33 cellular contexts compared by ENCODE assay signal in the genomic region with DNA sequence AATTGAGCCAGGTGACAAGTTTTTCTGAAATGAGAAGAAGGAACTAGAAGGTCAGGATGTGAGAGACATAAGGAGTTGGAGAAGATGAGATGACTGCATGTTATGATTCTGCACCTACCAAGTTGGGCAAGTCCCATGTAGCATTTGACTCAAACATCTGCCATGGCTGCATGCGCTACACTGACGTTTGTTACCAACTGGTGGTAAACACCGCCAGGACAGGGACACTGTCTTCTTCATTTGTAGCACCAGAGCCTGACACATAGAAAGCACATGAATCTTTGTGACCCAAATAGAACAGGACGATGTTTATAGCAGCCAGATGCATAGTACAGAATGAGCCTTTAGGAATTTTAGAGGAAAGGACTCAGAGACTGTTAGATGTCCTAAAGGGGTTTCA.
DNase-seq lines count a peak whose midpoint lies in the region; ATAC-seq, FAIRE-seq and TF ChIP-seq lines count a peak whose summit lies in the region.
"Had no signal": no experiment of that assay in that cellular context is flagged by ENCODE, and none has a peak within 500 bp of the region (broad histone marks: within the 10 kb centered on the region; RNA-seq: fewer than 3 reads in every experiment).

No MANE protein-coding gene starts in this region.

- H4K20me1 ChIP-seq in SK-N-SH (ENCODE audit: insufficient read depth) (no peaks in the 10 kb centered on the region), keratinocyte (ENCODE audit: control insufficient read depth, extremely low read depth, insufficient read depth, low read length) (no peaks in the 10 kb centered on the region), PC-9 (ENCODE audit: insufficient read depth) (no peaks in the 10 kb centered on the region)
- H4K20me1 ChIP-seq: BLaER1; BLaER1 treated with 17β-estradiol and CSF1 and Interleukin-3, amounts not matched to agents 10 nM and 100 nM had no signal

- dilution Hi-C loops in keratinocyte (cut with MboI; ENCODE audit: extremely low pct_ligation_motif_present, low sequenced_read_pairs): no loop called here

- DNase-seq in SK-N-SH (no peak), keratinocyte (ENCODE audit: low read depth, low spot score) (no peak), superior temporal gyrus (ENCODE audit: extremely low spot score) (peak; percentile 54), PC-9 (no peak), colonic mucosa (no peak)
- DNase-seq: 8988T; ACHN; AML-193; BE2C; C1 segment of cervical spinal cord; Caco-2; Calu3; CD4-positive, alpha-beta memory T cell; CD4-positive, alpha-beta T cell; CD4-positive, CD25-positive, alpha-beta regulatory T cell; CD8-positive, alpha-beta memory T cell; CD8-positive, alpha-beta T cell; COR-L47; DMS 273 treated with DMSO at 0.1 percent for 48 hours; DMS153; DMS53; DMS79; DMS79 treated with DMSO at 0.1 percent for 48 hours; DND-41; EL had no signal

- H3K4me3 ChIP-seq in SK-N-SH (ENCODE audit: low read depth in 2 of 2, low read length in 1 of 2) (no peak overlapping the region), keratinocyte (ENCODE audit: control insufficient read depth in 2 of 3, extremely low read depth in 1 of 3, insufficient read depth in 2 of 3, low read depth in 1 of 3, low read length in 3 of 3) (no peak overlapping the region), PC-9 (no peak overlapping the region), colonic mucosa (no peak overlapping the region)
- H3K4me3 ChIP-seq: A549; BLaER1; BLaER1 treated with 17β-estradiol and CSF1 and Interleukin-3, amounts not matched to agents 10 nM and 100 nM had no signal

- H3K79me2 ChIP-seq in SK-N-SH (ENCODE audit: insufficient read depth) (no peaks in the 10 kb centered on the region), keratinocyte (ENCODE audit: control insufficient read depth, insufficient read depth, low read length) (no peaks in the 10 kb centered on the region), PC-9 (ENCODE audit: low read depth) (no peaks in the 10 kb centered on the region)

- no TSS peak for BruUV-seq in PC-9 (replicated peaks; lab: Mats Ljungman, UMichigan)

- CTCF ChIA-PET in SK-N-SH (lab: Yijun Ruan, JAX) (no interaction called here), PC-9 (lab: Charles Lee) (no interaction called here)

- H3K4me1 ChIP-seq in SK-N-SH (ENCODE audit: control insufficient read depth in 1 of 2, insufficient read depth in 2 of 2, low read depth in 1 of 2, low read length in 1 of 2) (peaks cover 14 to 23% of the 10 kb centered on the region in 2 experiments), keratinocyte (ENCODE audit: control insufficient read depth, extremely low read depth, insufficient read depth, low read length) (peaks cover 28% of the 10 kb centered on the region), PC-9 (replicated peaks; ENCODE audit: insufficient read depth) (no peaks in the 10 kb centered on the region), colonic mucosa (no peaks in the 10 kb centered on the region)
- H3K4me1 ChIP-seq: A549; BLaER1; BLaER1 treated with 17β-estradiol and CSF1 and Interleukin-3, amounts not matched to agents 10 nM and 100 nM; Caco-2 had no signal

- TF ChIP-seq EP300 in SK-N-SH (IDR thresholded peaks at IDR 0.05; ENCODE audit: borderline replicate concordance in 1 of 2, low read depth in 1 of 2, low read length in 1 of 2): no peak

- H3K27me3 ChIP-seq in SK-N-SH (ENCODE audit: insufficient read depth) (no peaks in the 10 kb centered on the region), keratinocyte (ENCODE audit: control insufficient read depth, extremely low read depth, insufficient read depth, low read length) (no peaks in the 10 kb centered on the region), PC-9 (ENCODE audit: insufficient read depth, low read depth) (no peaks in the 10 kb centered on the region), colonic mucosa (no peaks in the 10 kb centered on the region)
- H3K27me3 ChIP-seq: BE2C; BLaER1; BLaER1 treated with 17β-estradiol and CSF1 and Interleukin-3, amounts not matched to agents 10 nM and 100 nM had no signal

- no peak overlapping the region for H2AFZ ChIP-seq in SK-N-SH (ENCODE audit: low read depth)
- no peak overlapping the region for H2AFZ ChIP-seq in keratinocyte (ENCODE audit: control insufficient read depth, low read length)
- H2AFZ ChIP-seq in PC-9: no peak overlapping the region

- H3K9me2 ChIP-seq in SK-N-SH: no peaks in the 10 kb centered on the region
- H3K9me2 ChIP-seq in PC-9 (ENCODE audit: insufficient read depth): no peaks in the 10 kb centered on the region

- no peak for TF ChIP-seq CTCF in SK-N-SH (IDR thresholded peaks at IDR 0.05)
- no peak for TF ChIP-seq CTCF in keratinocyte (optimal IDR thresholded peaks at IDR 0.05 in 1 of 3, IDR thresholded peaks at IDR 0.05 in 1 of 3, conservative IDR thresholded peaks at IDR 0.05 in 1 of 3; ENCODE audit: extremely low read depth in 1 of 3, insufficient read depth in 2 of 3, low read length in 3 of 3)
- TF ChIP-seq CTCF in PC-9 (conservative IDR thresholded peaks at IDR 0.05): no peak
- no peak for TF ChIP-seq CTCF in colonic mucosa (IDR thresholded peaks at IDR 0.05)

- POLR2A ChIA-PET in SK-N-SH (lab: Yijun Ruan, JAX): no interaction called here
- POLR2A ChIA-PET in PC-9 (lab: Charles Lee; ENCODE audit: unreplicated experiment): no interaction called here

- H3K36me3 ChIP-seq in SK-N-SH (replicated peaks in 1 of 2; ENCODE audit: control insufficient read depth in 1 of 2, insufficient read depth in 2 of 2, low read length in 1 of 2) (peaks cover 0 to 5% of the 10 kb centered on the region in 2 experiments), keratinocyte (ENCODE audit: control insufficient read depth in 2 of 2, extremely low read depth in 1 of 2, insufficient read depth in 2 of 2, low read length in 2 of 2) (no peaks in the 10 kb centered on the region), PC-9 (ENCODE audit: low read depth) (no peaks in the 10 kb centered on the region), colonic mucosa (no peaks in the 10 kb centered on the region)
- H3K36me3 ChIP-seq: BLaER1 had no signal

- peaks cover 29% of the 10 kb centered on the region for H3F3A ChIP-seq in SK-N-SH (replicated peaks; ENCODE audit: insufficient read depth)
- H3F3A ChIP-seq in PC-9 (ENCODE audit: insufficient read depth, low read depth): no peaks in the 10 kb centered on the region

- H3K4me2 ChIP-seq in SK-N-SH: 0 out of 2 replicates have a peak overlapping the region, but pooled peaks have one; percentile 54
- H3K4me2 ChIP-seq in keratinocyte (ENCODE audit: control insufficient read depth, extremely low read depth, insufficient read depth, low read depth, low read length): no peak overlapping the region
- no peak overlapping the region for H3K4me2 ChIP-seq in PC-9
- H3K4me2 ChIP-seq: A549; BLaER1; BLaER1 treated with 17β-estradiol and CSF1 and Interleukin-3, amounts not matched to agents 10 nM and 100 nM had no signal

- H3K27ac ChIP-seq in SK-N-SH (ENCODE audit: low read depth in 2 of 2, low read length in 1 of 2): no peak overlapping the region
- H3K27ac ChIP-seq in keratinocyte (ENCODE audit: control insufficient read depth, insufficient read depth, low read length): no peak overlapping the region
- no peak overlapping the region for H3K27ac ChIP-seq in PC-9
- no peak overlapping the region for H3K27ac ChIP-seq in colonic mucosa
- H3K27ac ChIP-seq: 22Rv1; A549; BLaER1; BLaER1 treated with 17β-estradiol and CSF1 and Interleukin-3, amounts not matched to agents 10 nM and 100 nM; C4-2B had no signal

- FAIRE-seq in keratinocyte (lab: Jason Lieb, UNC): peak; percentile 65
- FAIRE-seq: A204.1, A549, D721Med had no signal

- intact Hi-C loops in PC-9 (cut with micrococcal nuclease; ENCODE audit: unreplicated experiment): no loop called here
- intact Hi-C loops in colonic mucosa (cut with DNase I): no loop called here

- H3K9me1 ChIP-seq in keratinocyte (ENCODE audit: control insufficient read depth, extremely low read depth, insufficient read depth, low read length): peaks cover 4% of the 10 kb centered on the region

- no peak overlapping the region for H3K9ac ChIP-seq in SK-N-SH
- no peak overlapping the region for H3K9ac ChIP-seq in keratinocyte (ENCODE audit: control insufficient read depth, extremely low read depth, insufficient read depth, low read length)
- no peak overlapping the region for H3K9ac ChIP-seq in colonic mucosa (ENCODE audit: low read depth in 2 of 2, low read length in 2 of 2)
- H3K9ac ChIP-seq: BLaER1; BLaER1 treated with 17β-estradiol and CSF1 and Interleukin-3, amounts not matched to agents 10 nM and 100 nM had no signal

- ATAC-seq in SK-N-SH treated with all-trans-retinoic acid at 6 μM for 48 hours: no peak
- ATAC-seq: A549; CD8-positive, alpha-beta T cell had no signal

- H3K9me3 ChIP-seq in SK-N-SH (peaks cover 13% of the 10 kb centered on the region; the same call in 1 of the 2 replicates), keratinocyte (ENCODE audit: control insufficient read depth, low read depth, low read length) (no peaks in the 10 kb centered on the region), PC-9 (ENCODE audit: insufficient read depth, low read depth) (no peaks in the 10 kb centered on the region), colonic mucosa (no peaks in the 10 kb centered on the region)
- H3K9me3 ChIP-seq: A549, BE2C, Caco-2 had no signal

- 90% methylated on average over 4 of the region's 4 CpGs for WGBS in SK-N-SH (ENCODE audit: low lambda C conversion rate)

- TF ChIP-seq RAD21 in SK-N-SH (IDR thresholded peaks at IDR 0.05; ENCODE audit: low read length): no peak

TF ChIP-seq in SK-N-SH treated with all-trans-retinoic acid at 6 μM for 48 hours, 23 proteins besides CTCF, POLR2A, EP300 and RAD21:
- no peak for TF ChIP-seq ZFP3 (CRISPR knock-in tag; IDR thresholded peaks at IDR 0.05)
- no peak for TF ChIP-seq ARNTL (CRISPR knock-in tag; IDR thresholded peaks at IDR 0.05; ENCODE audit: borderline replicate concordance, low read depth)
- no peak for TF ChIP-seq ZNF565 (CRISPR knock-in tag; conservative IDR thresholded peaks at IDR 0.05; ENCODE audit: low read depth)
- TF ChIP-seq CSDC2 (CRISPR knock-in tag; IDR thresholded peaks at IDR 0.05): no peak
- TF ChIP-seq OSR1 (CRISPR knock-in tag; IDR thresholded peaks at IDR 0.05): no peak
- TF ChIP-seq ZNF8 (CRISPR knock-in tag; IDR thresholded peaks at IDR 0.05): no peak
